Comparison of ENCODE assay signal across 25 cellular contexts in the genomic region with DNA sequence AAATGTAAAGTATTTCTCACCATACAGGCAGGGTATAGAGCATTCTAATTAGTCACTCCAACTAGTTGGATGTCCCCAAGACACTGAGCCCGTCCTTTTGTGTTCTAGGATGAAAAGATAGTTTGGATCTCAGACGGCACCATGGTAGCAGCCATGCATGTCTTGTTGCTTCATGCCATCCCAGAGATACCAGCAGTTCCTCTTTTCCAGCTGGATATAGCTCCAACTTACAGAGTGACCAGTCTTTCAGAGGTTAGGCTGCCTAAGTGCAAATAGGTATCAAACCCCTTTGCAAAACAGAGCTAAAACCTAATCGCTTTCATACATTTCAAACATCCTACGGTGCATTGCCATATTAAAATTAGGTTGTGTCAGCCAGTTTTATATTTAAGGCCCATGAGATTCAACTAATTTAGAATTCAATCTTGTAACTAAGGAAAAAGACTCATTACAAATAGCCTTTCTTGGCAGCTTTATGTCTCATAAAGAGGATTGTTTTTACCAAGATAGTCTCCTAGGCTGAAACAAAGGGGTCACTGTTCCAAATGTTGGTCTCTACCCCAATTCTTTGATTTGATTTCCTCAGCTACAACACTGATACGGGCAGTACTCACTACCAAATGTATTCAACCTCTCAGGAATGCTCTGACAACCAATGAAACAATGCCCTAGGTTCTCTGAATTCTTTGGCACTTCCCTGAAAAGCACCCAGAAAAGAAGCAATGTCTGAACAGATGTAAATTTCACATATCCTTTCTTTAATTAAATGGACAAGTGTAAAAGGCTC.
"Had no signal": no experiment of that assay in that cellular context is flagged by ENCODE, and none has a peak within 500 bp of the region (broad histone marks: within the 10 kb centered on the region; RNA-seq: fewer than 3 reads in every experiment).

No MANE protein-coding gene starts in this region.

- H3K4me3 ChIP-seq: body of pancreas, cardiac muscle cell, colonic mucosa, heart left ventricle, lower lobe of right lung, pancreas, psoas muscle, smooth muscle cell, stomach, suprapubic skin, tibial artery, upper lobe of right lung had no signal

- FAIRE-seq: endometrium, pancreas had no signal

- H3K36me3 ChIP-seq: cardiac muscle cell, colonic mucosa, heart left ventricle, lower lobe of right lung, pancreas, stomach, suprapubic skin, tibial artery, upper lobe of right lung had no signal

- H3K4me1 ChIP-seq: body of pancreas, colonic mucosa, lower lobe of right lung, pancreas, psoas muscle, stomach, upper lobe of right lung had no signal

- H3K9me3 ChIP-seq: body of pancreas, colonic mucosa, heart left ventricle, lower lobe of right lung, pancreas, psoas muscle, stomach, suprapubic skin, tibial artery, upper lobe of right lung had no signal

- ATAC-seq: activated CD4-positive, alpha-beta T cell treated with anti-CD3 and anti-CD28 coated beads for 36 hours; body of pancreas; heart left ventricle; left lobe of liver; lower lobe of right lung; pancreas; psoas muscle; stimulated activated naive B cell treated with anti-CD40 and anti-IgM and Interleukin-4, amounts not matched to agents 10 μg/mL and 1 μg/mL and 100 μg/mL, for 72 hours; upper lobe of right lung had no signal

- DNase-seq: activated CD4-positive, alpha-beta T cell treated with anti-CD3 and anti-CD28 coated beads for 36 hours; activated CD4-positive, CD25-positive, alpha-beta regulatory T cell; activated effector memory CD4-positive, alpha-beta T cell treated with Interleukin-2 at 50 U/mL for 16 hours; activated naive CD4-positive, alpha-beta T cell treated with Interleukin-2 at 50 U/mL for 16 hours; body of pancreas; cerebellar nuclear complex; colonic mucosa; effector CD8-positive, alpha-beta T cell; heart left ventricle; hypothalamus; kidney glomerular epithelial cell; lower lobe of right lung; pancreas; psoas muscle; stimulated activated CD4-positive, alpha-beta T cell treated with anti-CD3 and anti-CD28 coated beads, Interleukin-2, amount 100 ng/mL, for 24 hours; stimulated activated naive B cell treated with anti-CD40 and anti-IgM and Interleukin-4, amounts not matched to agents 10 μg/mL and 1 μg/mL and 100 μg/mL, for 72 hours; stomach; T-helper 1 cell; tibial artery; upper lobe of right lung had no signal

- H3K27ac ChIP-seq: body of pancreas, cardiac muscle cell, colonic mucosa, lower lobe of right lung, pancreas, psoas muscle, stomach, suprapubic skin, tibial artery, upper lobe of right lung had no signal

- H3K4me2 ChIP-seq: smooth muscle cell had no signal

- H3K27me3 ChIP-seq: body of pancreas, cardiac muscle cell, colonic mucosa, suprapubic skin, tibial artery had no signal
